In the genomic region with DNA sequence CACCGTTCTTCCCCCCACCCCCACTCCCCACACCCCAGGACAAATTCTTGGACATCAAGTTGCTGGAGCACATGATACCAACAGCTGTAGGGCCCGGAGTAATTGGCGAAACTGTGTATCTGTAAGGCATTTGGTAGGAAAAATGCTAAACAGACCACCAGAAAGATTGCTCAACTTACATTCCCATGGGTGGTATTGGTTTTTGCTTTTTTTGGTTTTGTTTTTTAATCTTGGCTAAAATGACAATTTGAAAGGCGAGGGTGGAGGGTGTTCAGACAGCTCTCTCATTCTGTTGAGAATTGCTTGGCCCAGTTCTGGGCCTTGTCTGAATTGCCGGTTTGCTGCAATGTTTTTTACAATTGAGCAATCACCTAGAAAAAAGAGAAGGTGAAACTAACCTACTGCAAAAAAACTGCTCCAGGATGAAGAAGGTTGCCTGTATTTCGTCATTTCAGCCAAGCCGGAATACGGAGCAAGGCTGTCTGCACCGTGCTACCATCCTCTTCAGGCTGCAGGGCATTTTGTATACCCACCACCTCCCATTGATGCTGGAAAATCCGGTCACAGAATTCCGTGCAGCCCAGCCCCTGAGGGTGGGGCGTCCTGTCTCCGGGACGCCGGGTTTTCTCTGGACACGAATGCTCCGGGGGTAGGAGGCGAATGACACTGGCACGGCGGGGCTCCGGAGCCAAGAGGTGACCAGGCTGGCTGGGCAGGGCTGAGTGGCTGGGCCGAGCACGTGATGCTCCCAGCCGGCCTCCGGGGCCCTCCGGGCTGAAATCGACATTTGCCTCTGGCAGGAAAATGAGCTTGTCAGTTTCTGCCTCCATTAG, we compare ENCODE assay signal across 8 cellular contexts. TPM values are rescaled to one million over a fixed set of nuclear protein-coding genes. Genes with fewer than 3 reads are reported as not detected.
DNase-seq lines count a peak whose midpoint lies in the region; ATAC-seq and TF ChIP-seq lines count a peak whose summit lies in the region.

A gene (plus strand): TSS at position 777 of the 833 bp plus-strand sequence. CDS start 28,058 bp downstream, outside the sequence.

- H3K9me2 ChIP-seq in SU-DHL-6 (replicated peaks; ENCODE audit: insufficient read depth, low read length): no peaks in the 10 kb centered on the region

- H3K9ac ChIP-seq in SU-DHL-6 (ENCODE audit: low read length) (peak within 1 kb of the TSS; percentile 62), mucosa of stomach (ENCODE audit: low read length) (peak within 1 kb of the TSS; percentile 38)

- H3K4me1 ChIP-seq in mucosa of stomach (ENCODE audit: control insufficient read depth, insufficient read depth, low read length): no peaks in the 10 kb centered on the region
- no peaks in the 10 kb centered on the region for H3K4me1 ChIP-seq in aorta (ENCODE audit: control insufficient read depth in 1 of 2, insufficient read depth in 2 of 2, low read length in 2 of 2)

- H3K4me3 ChIP-seq in SU-DHL-6 (ENCODE audit: insufficient read depth, low read length, poor library complexity, severe bottlenecking): peak within 1 kb of the TSS; percentile 51
- peak within 1 kb of the TSS; percentile 14 for H3K4me3 ChIP-seq in mucosa of stomach (ENCODE audit: low read length)
- H3K4me3 ChIP-seq in aorta (ENCODE audit: low read length in 2 of 2): peak within 1 kb of the TSS; percentile 36 to 44

- peak within 1 kb of the TSS; percentile 81 for H2AFZ ChIP-seq in SU-DHL-6 (ENCODE audit: low read depth, low read length, severe bottlenecking)

- no peaks in the 10 kb centered on the region for H3K79me2 ChIP-seq in SU-DHL-6 (ENCODE audit: insufficient read depth, low read length)

- ATAC-seq in GM19035 (IDR thresholded peaks at IDR 0.05; ENCODE audit: unreplicated experiment): peak; percentile 80
- ATAC-seq in aorta (ENCODE audit: low FRiP score): peak; percentile 84
- no peak for ATAC-seq in HG02610 (IDR thresholded peaks at IDR 0.05; ENCODE audit: unreplicated experiment)

- intact Hi-C loops in aorta (cut with DNase I): no loop called here

- 6 to 16% methylated on average over 27 of the region's 27 CpGs for WGBS in aorta, 2 donors

- no peak for TF ChIP-seq CTCF in SU-DHL-6 (IDR thresholded peaks at IDR 0.05; ENCODE audit: insufficient read depth, low read length, poor library complexity, severe bottlenecking)

- DNase-seq in 8988T (peak; percentile 82), HuH-7.5 (ENCODE audit: low spot score) (peak; percentile 73), fibroblast of gingiva (ENCODE audit: low read depth) (peak; percentile 85), aorta (peak; percentile 82 to 88)

- H3K9me3 ChIP-seq in SU-DHL-6 (ENCODE audit: insufficient read depth, low read length) (no peaks in the 10 kb centered on the region), mucosa of stomach (ENCODE audit: control insufficient read depth, low read length) (no peaks in the 10 kb centered on the region), aorta (ENCODE audit: control insufficient read depth, low read length) (no peaks in the 10 kb centered on the region)

- peaks cover 11% of the 10 kb centered on the region for H3F3A ChIP-seq in SU-DHL-6 (ENCODE audit: insufficient read depth)

- no peaks in the 10 kb centered on the region for H4K20me1 ChIP-seq in SU-DHL-6 (ENCODE audit: low read depth, low read length)

- H3K36me3 ChIP-seq in SU-DHL-6 (ENCODE audit: low read length): no peaks in the 10 kb centered on the region
- no peaks in the 10 kb centered on the region for H3K36me3 ChIP-seq in mucosa of stomach (ENCODE audit: control insufficient read depth, insufficient read depth, low read length)
- no peaks in the 10 kb centered on the region for H3K36me3 ChIP-seq in aorta (ENCODE audit: control insufficient read depth in 1 of 2, insufficient read depth in 2 of 2, low read length in 1 of 2)

- H3K4me2 ChIP-seq in SU-DHL-6 (ENCODE audit: low read depth, low read length, poor library complexity, severe bottlenecking): peak within 1 kb of the TSS; percentile 96

- no peaks in the 10 kb centered on the region for H3K27me3 ChIP-seq in SU-DHL-6 (ENCODE audit: low read length)
- H3K27me3 ChIP-seq in mucosa of stomach (ENCODE audit: control insufficient read depth, insufficient read depth, low read length): no peaks in the 10 kb centered on the region
- no peaks in the 10 kb centered on the region for H3K27me3 ChIP-seq in aorta (ENCODE audit: control insufficient read depth in 1 of 2, insufficient read depth in 2 of 2, low read length in 1 of 2)

- H3K27ac ChIP-seq in SU-DHL-6 (ENCODE audit: low read depth, low read length) (peak within 1 kb of the TSS; percentile 75), aorta (ENCODE audit: low read depth in 1 of 2, low read length in 2 of 2) (no peak within 1 kb of the TSS)

RNA-seq across cellular contexts. Expression of the gene that starts here (rescaled TPM):
- 1 to 10 TPM; 3.8 to 8.6 TPM for total RNA-seq in aorta
- polyA plus RNA-seq in aorta: under 1 TPM; 0.67 to 0.88 TPM
